In genomic region chr3:112253301-112253971, GRCh38 we compare ENCODE assay signal across 23 cellular contexts. TPM values are rescaled to one million over a fixed set of nuclear protein-coding genes. Genes with fewer than 3 reads are reported as not detected.
A peak's percentile ranks its signal among the peaks of the same experiment; 100 is the strongest.
DNase-seq lines count a peak whose midpoint lies in the region; ATAC-seq and TF ChIP-seq lines count a peak whose summit lies in the region.
"Had no signal": no experiment of that assay in that cellular context is flagged by ENCODE, and none has a peak within 500 bp of the region (broad histone marks: within the 10 kb centered on the region; RNA-seq: fewer than 3 reads in every experiment).

No MANE protein-coding gene starts in this region.

- H3K27ac Mint-ChIP-seq in activated CD4-positive, alpha-beta memory T cell treated with anti-CD3 and anti-CD28 coated beads for 36 hours = no peak overlapping the region
- H3K27ac Mint-ChIP-seq: CD14-positive monocyte, neural progenitor cell had no signal

- POLR2A ChIA-PET in activated CD4-positive, alpha-beta memory T cell treated with anti-CD3 and anti-CD28 coated beads for 36 hours (lab: Charles Lee) = no interaction called here

- CTCF ChIA-PET in activated CD4-positive, alpha-beta memory T cell treated with anti-CD3 and anti-CD28 coated beads for 36 hours (lab: Charles Lee) = no interaction called here

- no peaks in the 10 kb centered on the region for H3K9me3 ChIP-seq in psoas muscle
- H3K9me3 ChIP-seq: prostate gland had no signal

- no peak overlapping the region for H3K27ac ChIP-seq in psoas muscle
- H3K27ac ChIP-seq: esophagus muscularis mucosa, HL-60, neural progenitor cell, prostate gland had no signal

- H3K36me3 Mint-ChIP-seq in activated CD4-positive, alpha-beta memory T cell treated with anti-CD3 and anti-CD28 coated beads for 36 hours = peaks cover 2% of the 10 kb centered on the region
- H3K36me3 Mint-ChIP-seq: CD14-positive monocyte, neural progenitor cell had no signal

- intact Hi-C loops in psoas muscle (cut with DNase I) = no loop called here
- intact Hi-C loops in activated CD4-positive, alpha-beta memory T cell treated with anti-CD3 and anti-CD28 coated beads for 36 hours (cut with micrococcal nuclease) = no loop called here

- ATAC-seq in GM18909 (IDR thresholded peaks at IDR 0.05; ENCODE audit: poor library complexity, unreplicated experiment) (peak; percentile 65), GM21526 (IDR thresholded peaks at IDR 0.05; ENCODE audit: low FRiP score, unreplicated experiment) (peak; percentile 81), HG03378 (IDR thresholded peaks at IDR 0.05; ENCODE audit: unreplicated experiment) (peak; percentile 69), psoas muscle (no peak), HG03571 (IDR thresholded peaks at IDR 0.05; ENCODE audit: unreplicated experiment) (no peak)
- ATAC-seq: PC-3 had no signal

- H3K4me3 ChIP-seq in GM12865 (ENCODE audit: low read depth, low read length) (no peak overlapping the region), psoas muscle (no peak overlapping the region)
- H3K4me3 ChIP-seq: esophagus muscularis mucosa, neural progenitor cell, prostate gland had no signal

- H3K27me3 Mint-ChIP-seq in activated CD4-positive, alpha-beta memory T cell treated with anti-CD3 and anti-CD28 coated beads for 36 hours = peaks cover 4% of the 10 kb centered on the region

- H3K4me3 Mint-ChIP-seq in activated CD4-positive, alpha-beta memory T cell treated with anti-CD3 and anti-CD28 coated beads for 36 hours = no peak overlapping the region
- H3K4me3 Mint-ChIP-seq: CD14-positive monocyte, neural progenitor cell had no signal

- no peaks in the 10 kb centered on the region for H3K4me1 ChIP-seq in psoas muscle
- H3K4me1 ChIP-seq: esophagus muscularis mucosa, neural progenitor cell, prostate gland had no signal

- H3K27me3 ChIP-seq in psoas muscle (ENCODE audit: insufficient read depth in 3 of 3, low read length in 2 of 3) = no peaks in the 10 kb centered on the region
- H3K27me3 ChIP-seq: esophagus muscularis mucosa, neural progenitor cell had no signal

- no peaks in the 10 kb centered on the region for H3K4me1 Mint-ChIP-seq in activated CD4-positive, alpha-beta memory T cell treated with anti-CD3 and anti-CD28 coated beads for 36 hours (ENCODE audit: low read depth)
- H3K4me1 Mint-ChIP-seq: CD14-positive monocyte, neural progenitor cell had no signal

- TF ChIP-seq CTCF in GM12865 (IDR thresholded peaks at IDR 0.05; ENCODE audit: insufficient read depth, low read depth, low read length, missing control alignments) = no peak
- no peak for TF ChIP-seq CTCF in psoas muscle (IDR thresholded peaks at IDR 0.05)

- DNase-seq in GM12865 (ENCODE audit: low read depth) = peak; percentile 79
- no peak for DNase-seq in activated CD4-positive, alpha-beta T cell treated with anti-CD3 and anti-CD28 coated beads, Interleukin-2, amount 50 U/mL, for 48 hours
- no peak for DNase-seq in psoas muscle
- no peak for DNase-seq in activated CD4-positive, alpha-beta memory T cell treated with anti-CD3 and anti-CD28 coated beads for 36 hours
- DNase-seq: amniotic stem cell; DMS 273 treated with DMSO at 0.1 percent for 48 hours; GDM1; HCEC 1CT; NCI-H1092 treated with DMSO at 0.1 percent for 48 hours; NCI-H524 treated with DMSO at 0.1 percent for 48 hours; PC-3; small intestine; stimulated activated CD4-positive, alpha-beta T cell treated with anti-CD3 and anti-CD28 coated beads, Interleukin-4, amount 100 ng/mL, for 1 hour; T-helper 9 cell had no signal

- 90 to 92% (median 91%) methylated on average over 2 of the region's 2 CpGs for WGBS in psoas muscle, 3 donors

- no peaks in the 10 kb centered on the region for H3K36me3 ChIP-seq in psoas muscle (ENCODE audit: insufficient read depth in 1 of 2, low read depth in 1 of 2)
- H3K36me3 ChIP-seq: esophagus muscularis mucosa, neural progenitor cell, prostate gland had no signal

- H3K9me3 Mint-ChIP-seq in activated CD4-positive, alpha-beta memory T cell treated with anti-CD3 and anti-CD28 coated beads for 36 hours = peaks cover 5% of the 10 kb centered on the region

RNA-seq across cellular contexts. Expression of gene SLC9C1, which starts 40.6 kb away (rescaled TPM):
- total RNA-seq in psoas muscle = under 1 TPM; 0.10 to 0.32 (median 0.19) TPM
- polyA plus RNA-seq in psoas muscle = under 1 TPM in 1 of 3 donors, not detected in 2; 0.01 TPM
- total RNA-seq in activated CD4-positive, alpha-beta memory T cell treated with anti-CD3 and anti-CD28 coated beads for 36 hours = not detected
- total RNA-seq: PC-3 had no signal
- polyA plus RNA-seq: CD14-positive monocyte had no signal

Comparison
In these comparisons a context has a peak if more than half of its experiments do, and no peak if none do; other contexts are left out.
1. ATAC-seq: peak in GM18909 (single experiment), GM21526 (single experiment) and HG03378 (single experiment); none in psoas muscle (0 of 4) and HG03571 (single experiment).